ENCODE assay signal across 1 cellular context in the genomic region with DNA sequence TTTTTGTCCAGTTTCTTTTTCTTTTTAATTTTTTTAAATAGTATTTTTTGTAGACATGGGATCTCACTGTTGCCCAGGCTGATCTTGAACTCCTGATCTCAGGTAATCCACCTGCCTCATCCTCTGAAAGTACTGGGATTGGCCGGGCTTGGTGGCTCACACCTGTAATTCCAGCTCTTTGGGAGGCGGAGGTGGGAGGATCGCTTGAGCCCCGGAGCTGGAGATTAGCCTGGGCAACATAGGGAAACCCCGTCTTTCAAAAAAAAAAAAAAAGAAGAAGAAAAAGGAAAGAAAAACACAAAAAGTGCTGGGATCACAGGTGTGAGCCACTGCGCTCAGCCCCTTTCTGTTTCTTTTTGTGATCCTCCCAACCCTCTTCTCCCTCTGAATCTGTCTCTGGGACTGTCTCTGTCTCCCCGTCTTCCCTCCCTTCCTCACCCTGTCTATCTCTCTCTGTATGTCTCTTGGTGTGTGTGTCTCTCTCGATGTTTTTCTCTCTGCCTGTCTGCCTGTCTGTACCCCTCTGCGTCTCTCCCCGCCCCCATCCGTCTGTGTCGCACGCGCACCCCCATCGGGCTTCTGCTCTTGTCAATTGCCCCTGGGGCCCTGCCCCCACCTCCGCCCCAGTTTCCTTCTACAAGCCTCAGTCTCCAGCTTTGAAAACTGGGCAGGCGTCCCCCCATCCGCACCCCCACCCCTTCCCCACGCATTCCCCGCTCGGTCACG.
TF ChIP-seq lines count a peak whose summit lies in the region.

No MANE protein-coding gene starts in this region.

TF ChIP-seq in GM23338, 12 proteins besides CTCF, POLR2A, EP300 and RAD21:
- TF ChIP-seq CREB1 (CRISPR knock-in tag; IDR thresholded peaks at IDR 0.05; ENCODE audit: low read depth) (peak; percentile 40; the same call in 1 of the 2 replicates), EZH2phosphoT487 (IDR thresholded peaks at IDR 0.05; ENCODE audit: unreplicated experiment) (no peak)
